ENCODE assay signal across 13 cellular contexts in genomic region chr6:163738725-163739124, GRCh38.
A peak's percentile ranks its signal among the peaks of the same experiment; 100 is the strongest.
DNase-seq lines count a peak whose midpoint lies in the region; ATAC-seq and TF ChIP-seq lines count a peak whose summit lies in the region.
"Had no signal": no experiment of that assay in that cellular context is flagged by ENCODE, and none has a peak within 500 bp of the region (broad histone marks: within the 10 kb centered on the region; RNA-seq: fewer than 3 reads in every experiment).

No MANE protein-coding gene starts in this region.

- no TSS peak for BruUV-seq in OCI-LY7 (replicated peaks; lab: Mats Ljungman, UMichigan)

- DNase-seq in CD1c-positive myeloid dendritic cell (ENCODE audit: extremely low spot score) (peak; percentile 13), OCI-LY7 (ENCODE audit: low spot score) (no peak), AG08395 (ENCODE audit: low spot score) (no peak), C1 segment of cervical spinal cord (lab: John Stamatoyannopoulos, UW) (no peak)
- DNase-seq in activated T-cell treated with anti-CD3 and anti-CD28 coated beads, Interleukin-2, amount 50 U/mL, for 24 hours: no peak
- DNase-seq: amygdala, mammary epithelial cell, NCI-H446, ovary had no signal

- H3K4me2 ChIP-seq in OCI-LY7 (ENCODE audit: low read length): peak overlapping the region; percentile 21; the same call in 1 of the 2 replicates

- H3K79me2 ChIP-seq in OCI-LY7 (ENCODE audit: insufficient read depth, low read depth, low read length): no peaks in the 10 kb centered on the region

- no peaks in the 10 kb centered on the region for H3K36me3 ChIP-seq in OCI-LY7 (ENCODE audit: insufficient read depth, low read length)
- H3K36me3 ChIP-seq: ovary had no signal

- no peak overlapping the region for H3K4me3 ChIP-seq in OCI-LY7 (ENCODE audit: low read depth, low read length, poor library complexity, severe bottlenecking)
- H3K4me3 ChIP-seq: ovary had no signal

- H3K9me3 ChIP-seq in OCI-LY7 (ENCODE audit: low read length): no peaks in the 10 kb centered on the region
- H3K9me3 ChIP-seq: ovary had no signal

- no peak overlapping the region for H3K27ac ChIP-seq in OCI-LY7 (ENCODE audit: low read depth, low read length, poor library complexity, severe bottlenecking)
- H3K27ac ChIP-seq: ovary had no signal

- H2AFZ ChIP-seq in OCI-LY7 (ENCODE audit: low read length): no peak overlapping the region; the same call in 1 of the 2 replicates

- CTCF ChIA-PET in OCI-LY7 (lab: Charles Lee; ENCODE audit: unreplicated experiment): interaction anchor here (1.0 kb wide), 1 partner anchor 184 kb away, joined by 3 read pairs; no protein-coding TSS in a partner anchor

- no peak overlapping the region for H3K4me3 Mint-ChIP-seq in activated T-cell treated with anti-CD3 and anti-CD28 coated beads, Interleukin-2, amount 50 U/mL, for 24 hours
- H3K4me3 Mint-ChIP-seq: stimulated activated naive CD8-positive, alpha-beta T cell treated with anti-CD3 and anti-CD28 coated beads, Interleukin-15, Interleukin-2, amounts not matched to agents 100 ng/mL and 50 ng/mL, for 24 hours had no signal

- no peaks in the 10 kb centered on the region for H3K9me3 Mint-ChIP-seq in activated T-cell treated with anti-CD3 and anti-CD28 coated beads, Interleukin-2, amount 50 U/mL, for 24 hours
- H3K9me3 Mint-ChIP-seq: stimulated activated naive CD8-positive, alpha-beta T cell treated with anti-CD3 and anti-CD28 coated beads, Interleukin-15, Interleukin-2, amounts not matched to agents 100 ng/mL and 50 ng/mL, for 24 hours had no signal

- H3K9me2 ChIP-seq in OCI-LY7 (ENCODE audit: insufficient read depth, low read length): no peaks in the 10 kb centered on the region

- H3K4me1 ChIP-seq in OCI-LY7 (ENCODE audit: insufficient read depth, low read length, poor library complexity, severe bottlenecking): peaks cover 35% of the 10 kb centered on the region

- H3K27me3 Mint-ChIP-seq in activated T-cell treated with anti-CD3 and anti-CD28 coated beads, Interleukin-2, amount 50 U/mL, for 24 hours: peaks cover 2% of the 10 kb centered on the region

- no peaks in the 10 kb centered on the region for H3K36me3 Mint-ChIP-seq in activated T-cell treated with anti-CD3 and anti-CD28 coated beads, Interleukin-2, amount 50 U/mL, for 24 hours (ENCODE audit: low read depth)

- ATAC-seq in GM19395 (IDR thresholded peaks at IDR 0.05; ENCODE audit: unreplicated experiment) (peak; percentile 67), HG02870 (IDR thresholded peaks at IDR 0.05; ENCODE audit: unreplicated experiment) (peak; percentile 66), GM19467 (IDR thresholded peaks at IDR 0.05; ENCODE audit: unreplicated experiment) (no peak)

- no peak for TF ChIP-seq CTCF in OCI-LY7 (conservative IDR thresholded peaks at IDR 0.05; ENCODE audit: low read length)

- intact Hi-C loops in OCI-LY7 (cut with micrococcal nuclease; ENCODE audit: unreplicated experiment): no loop called here

- H4K20me1 ChIP-seq in OCI-LY7 (ENCODE audit: insufficient read depth, low read length): no peaks in the 10 kb centered on the region

- H3K4me1 Mint-ChIP-seq in activated T-cell treated with anti-CD3 and anti-CD28 coated beads, Interleukin-2, amount 50 U/mL, for 24 hours (ENCODE audit: low read depth): no peaks in the 10 kb centered on the region

- H3K27ac Mint-ChIP-seq in activated T-cell treated with anti-CD3 and anti-CD28 coated beads, Interleukin-2, amount 50 U/mL, for 24 hours: no peak overlapping the region
- H3K27ac Mint-ChIP-seq: stimulated activated naive CD8-positive, alpha-beta T cell treated with anti-CD3 and anti-CD28 coated beads, Interleukin-15, Interleukin-2, amounts not matched to agents 100 ng/mL and 50 ng/mL, for 24 hours had no signal

- POLR2A ChIA-PET in OCI-LY7 (lab: Charles Lee): interaction anchor here (0.6 to 0.9 kb wide), 2 partner anchors 13 to 21 kb away, joined by 3 read pairs; no protein-coding TSS in a partner anchor
